ENCODE assay signal across 1 cellular context in the genomic region with DNA sequence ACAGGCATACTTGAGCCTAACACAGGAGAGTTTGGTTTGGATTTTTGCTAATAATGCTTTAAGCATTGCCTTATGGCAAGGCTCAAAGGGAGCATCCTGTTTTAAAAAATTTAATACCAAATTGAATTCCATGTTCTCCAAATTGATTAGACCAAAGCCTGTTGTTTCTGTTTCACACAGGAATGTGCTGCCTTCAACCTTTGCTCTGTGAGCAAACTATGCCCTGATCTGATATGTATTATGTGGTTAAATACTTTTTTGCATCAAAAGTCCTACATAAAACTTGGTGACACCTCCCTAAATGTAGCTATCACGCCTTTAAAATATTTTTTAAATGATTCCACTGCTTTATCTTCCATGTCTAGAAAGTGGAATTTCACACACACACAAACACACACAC.
TF ChIP-seq lines count a peak whose summit lies in the region.

No MANE protein-coding gene starts in this region.

TF ChIP-seq in HepG2, 621 proteins besides CTCF, POLR2A, EP300 and RAD21 (continued from another document):
- TF ChIP-seq MIXL1 (CRISPR knock-in tag; IDR thresholded peaks at IDR 0.05), result no peak
- no peak for TF ChIP-seq NR2F2 (IDR thresholded peaks at IDR 0.05; ENCODE audit: borderline replicate concordance, low read depth)
- no peak for TF ChIP-seq SP2 (CRISPR knock-in tag; IDR thresholded peaks at IDR 0.05)
- TF ChIP-seq, protein P1, sequence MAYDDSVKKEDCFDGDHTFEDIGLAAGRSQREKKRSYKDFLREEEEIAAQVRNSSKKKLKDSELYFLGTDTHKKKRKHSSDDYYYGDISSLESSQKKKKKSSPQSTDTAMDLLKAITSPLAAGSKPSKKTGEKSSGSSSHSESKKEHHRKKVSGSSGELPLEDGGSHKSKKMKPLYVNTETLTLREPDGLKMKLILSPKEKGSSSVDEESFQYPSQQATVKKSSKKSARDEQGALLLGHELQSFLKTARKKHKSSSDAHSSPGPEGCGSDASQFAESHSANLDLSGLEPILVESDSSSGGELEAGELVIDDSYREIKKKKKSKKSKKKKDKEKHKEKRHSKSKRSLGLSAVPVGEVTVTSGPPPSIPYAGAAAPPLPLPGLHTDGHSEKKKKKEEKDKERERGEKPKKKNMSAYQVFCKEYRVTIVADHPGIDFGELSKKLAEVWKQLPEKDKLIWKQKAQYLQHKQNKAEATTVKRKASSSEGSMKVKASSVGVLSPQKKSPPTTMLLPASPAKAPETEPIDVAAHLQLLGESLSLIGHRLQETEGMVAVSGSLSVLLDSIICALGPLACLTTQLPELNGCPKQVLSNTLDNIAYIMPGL (CRISPR knock-in tag; IDR thresholded peaks at IDR 0.05; ENCODE audit: borderline replicate concordance in 1 of 2, low read depth in 1 of 2), result no peak
- TF ChIP-seq BRD4 (CRISPR knock-in tag; IDR thresholded peaks at IDR 0.05), result no peak
- TF ChIP-seq WIZ (CRISPR knock-in tag; IDR thresholded peaks at IDR 0.05), result no peak
- TF ChIP-seq BRCA1 (CRISPR knock-in tag; IDR thresholded peaks at IDR 0.05), result no peak
